8 cellular contexts compared by ENCODE assay signal in genomic region chr10:30701471-30702173, GRCh38.
A peak's percentile ranks its signal among the peaks of the same experiment; 100 is the strongest.
DNase-seq lines count a peak whose midpoint lies in the region; ATAC-seq, FAIRE-seq and TF ChIP-seq lines count a peak whose summit lies in the region.

No MANE protein-coding gene starts in this region.

- H3K9ac ChIP-seq in K562 (ENCODE audit: insufficient read depth in 1 of 2, low read depth in 2 of 2, low read length in 2 of 2): no peak overlapping the region

- no peaks in the 10 kb centered on the region for H3K9me3 Mint-ChIP-seq in CD8-positive, alpha-beta memory T cell
- no peaks in the 10 kb centered on the region for H3K9me3 Mint-ChIP-seq in osteocyte (ENCODE audit: unreplicated experiment)

- 1% methylated on average over 12 of the region's 12 CpGs for WGBS in K562 (ENCODE audit: insufficient coverage, low coverage, missing lambda C conversion rate)

- H3K36me3 ChIP-seq in CD8-positive, alpha-beta memory T cell (ENCODE audit: insufficient read depth, low read length): no peaks in the 10 kb centered on the region
- no peaks in the 10 kb centered on the region for H3K36me3 ChIP-seq in K562 (ENCODE audit: control insufficient read depth, insufficient read depth, low read length)

- no peak for TF ChIP-seq POLR2A in K562 (conservative IDR thresholded peaks at IDR 0.05)

- peak; percentile 62 for ATAC-seq in GM19351 (IDR thresholded peaks at IDR 0.05; ENCODE audit: unreplicated experiment)
- peak; percentile 69 for ATAC-seq in HG03432 (IDR thresholded peaks at IDR 0.05; ENCODE audit: unreplicated experiment)
- ATAC-seq in K562: no peak

- peak overlapping the region; percentile 77 to 90 (median 86) for H3K4me3 Mint-ChIP-seq in CD8-positive, alpha-beta memory T cell
- H3K4me3 Mint-ChIP-seq in osteocyte (ENCODE audit: unreplicated experiment): no peak overlapping the region

- no peaks in the 10 kb centered on the region for H3K79me2 ChIP-seq in K562 (ENCODE audit: control insufficient read depth, insufficient read depth, low read length)

- no peak overlapping the region for H2AFZ ChIP-seq in K562 (ENCODE audit: low read depth, low read length)

- FAIRE-seq in K562 (lab: Jason Lieb, UNC): peak; percentile 46

- peak overlapping the region; percentile 19 for H3K4me3 ChIP-seq in CD8-positive, alpha-beta memory T cell (ENCODE audit: low read length)
- H3K4me3 ChIP-seq in K562: no peak overlapping the region

- H3K4me2 ChIP-seq in K562 (ENCODE audit: insufficient read depth, low read length): no peak overlapping the region

- no peaks in the 10 kb centered on the region for H3K9me3 ChIP-seq in CD8-positive, alpha-beta memory T cell (ENCODE audit: low read length)
- no peaks in the 10 kb centered on the region for H3K9me3 ChIP-seq in K562 (replicated peaks; ENCODE audit: control insufficient read depth, insufficient read depth, low read depth, low read length)

- DNase-seq in CD8-positive, alpha-beta memory T cell: peak; percentile 40 to 84 (median 79)
- DNase-seq in T-helper 9 cell (peak; percentile 40), K562 (ENCODE audit: extremely low read depth in 1 of 4, low spot score in 3 of 4) (no peak), osteocyte (ENCODE audit: extremely low spot score, unreplicated experiment) (peak; percentile 75), NCI-H1105 (lab: John Stamatoyannopoulos, UW) (no peak), NCI-H2196 (lab: John Stamatoyannopoulos, UW; ENCODE audit: unreplicated experiment) (no peak)

- H3K4me1 Mint-ChIP-seq in CD8-positive, alpha-beta memory T cell: peaks cover 77 to 89% (median 89%) of the 10 kb centered on the region in 3 donors
- peaks cover 19% of the 10 kb centered on the region for H3K4me1 Mint-ChIP-seq in osteocyte (ENCODE audit: unreplicated experiment)

- BruUV-seq in K562 (replicated peaks; lab: Mats Ljungman, UMichigan): no TSS peak

- TF ChIP-seq CTCF in K562 (IDR thresholded peaks at IDR 0.05 in 2 of 3, conservative IDR thresholded peaks at IDR 0.05 in 1 of 3; ENCODE audit: insufficient read depth in 2 of 3, low read depth in 1 of 3, low read length in 3 of 3): no peak
- no peak for TF ChIP-seq CTCF in osteocyte (IDR thresholded peaks at IDR 0.05)

- in situ Hi-C loops in K562 (cut with MboI): no loop called here

- no peaks in the 10 kb centered on the region for H3K9me1 ChIP-seq in K562 (ENCODE audit: control insufficient read depth, insufficient read depth, low read length)

- POLR2A ChIA-PET in CD8-positive, alpha-beta memory T cell (lab: Charles Lee): no interaction called here
- POLR2A ChIA-PET in K562 (lab: Yijun Ruan, JAX): no interaction called here

- H4K20me1 ChIP-seq in K562 (replicated peaks; ENCODE audit: control insufficient read depth, insufficient read depth, low read length): no peaks in the 10 kb centered on the region

- TF ChIP-seq RAD21 in K562 (CRISPR knock-in tag; conservative IDR thresholded peaks at IDR 0.05 in 1 of 2, IDR thresholded peaks at IDR 0.05 in 1 of 2): no peak

- H3K4me1 ChIP-seq in CD8-positive, alpha-beta memory T cell (ENCODE audit: insufficient read depth, low read length): peaks cover 85% of the 10 kb centered on the region
- no peaks in the 10 kb centered on the region; a peak in 1 of 5 replicates for H3K4me1 ChIP-seq in K562 (replicated peaks in 1 of 2; ENCODE audit: control insufficient read depth in 2 of 2, insufficient read depth in 2 of 2, low read length in 2 of 2)

- peak overlapping the region; percentile 40 for H3K27ac ChIP-seq in CD8-positive, alpha-beta memory T cell (ENCODE audit: low read depth, low read length)
- H3K27ac ChIP-seq in K562 (ENCODE audit: extremely low read depth, low read depth, low read length): no peak overlapping the region

- peak overlapping the region; percentile 95 to 99 (median 98) for H3K27ac Mint-ChIP-seq in CD8-positive, alpha-beta memory T cell
- H3K27ac Mint-ChIP-seq in osteocyte (ENCODE audit: unreplicated experiment): peak overlapping the region; percentile 52

- intact Hi-C loops in K562 (cut with micrococcal nuclease): no loop called here

- CTCF ChIA-PET in CD8-positive, alpha-beta memory T cell (lab: Charles Lee): interaction anchor here (0.9 to 2.8 kb wide), 4 partner anchors 9 to 25 kb away, joined by 3 to 13 read pairs (median 6); no protein-coding TSS in a partner anchor
- CTCF ChIA-PET in K562 (lab: Yijun Ruan, JAX; ENCODE audit: low intra/inter-chr PET ratio): no interaction called here

- no peak for TF ChIP-seq EP300 in K562 (IDR thresholded peaks at IDR 0.05; ENCODE audit: low read length)

- H3K36me3 Mint-ChIP-seq in CD8-positive, alpha-beta memory T cell: peaks cover 0 to 11% (median 0%) of the 10 kb centered on the region in 3 donors
- no peaks in the 10 kb centered on the region for H3K36me3 Mint-ChIP-seq in osteocyte (ENCODE audit: unreplicated experiment)

- no peaks in the 10 kb centered on the region for H3K27me3 ChIP-seq in CD8-positive, alpha-beta memory T cell (ENCODE audit: insufficient read depth, low read length, poor library complexity, severe bottlenecking)
- peaks cover 23 to 42% of the 10 kb centered on the region in 2 experiments for H3K27me3 ChIP-seq in K562 (ENCODE audit: control insufficient read depth in 2 of 2, insufficient read depth in 2 of 2, low read length in 2 of 2)

- no peaks in the 10 kb centered on the region for H3K27me3 Mint-ChIP-seq in CD8-positive, alpha-beta memory T cell
- no peaks in the 10 kb centered on the region for H3K27me3 Mint-ChIP-seq in osteocyte (ENCODE audit: unreplicated experiment)

TF ChIP-seq in K562, 482 proteins besides CTCF, POLR2A, EP300 and RAD21:
- TF ChIP-seq HDAC6 (IDR thresholded peaks at IDR 0.05; ENCODE audit: low read depth, low read length) (no peak), NFIC (IDR thresholded peaks at IDR 0.05) (peak; percentile 7; the same call in 1 of the 2 replicates), ZNF766 (CRISPR knock-in tag; conservative IDR thresholded peaks at IDR 0.05) (no peak), CHD2 (IDR thresholded peaks at IDR 0.05; ENCODE audit: low read depth, low read length) (no peak), MED1 (CRISPR knock-in tag; IDR thresholded peaks at IDR 0.05; ENCODE audit: borderline replicate concordance) (no peak), GABPA (tag; conservative IDR thresholded peaks at IDR 0.05; ENCODE audit: low read depth) (0 out of 2 replicates have a peak, but pooled peaks have one; percentile 15), ZNF282 (CRISPR knock-in tag; IDR thresholded peaks at IDR 0.05) (no peak)

Comparison
In these comparisons a context has a peak if more than half of its experiments do, and no peak if none do; other contexts are left out.
1. DNase-seq: peak in CD8-positive, alpha-beta memory T cell (5 of 5), T-helper 9 cell (single experiment) and osteocyte (single experiment); none in K562 (0 of 4), NCI-H1105 (single experiment) and NCI-H2196 (single experiment).